29 cellular contexts compared by ENCODE assay signal in the genomic region with DNA sequence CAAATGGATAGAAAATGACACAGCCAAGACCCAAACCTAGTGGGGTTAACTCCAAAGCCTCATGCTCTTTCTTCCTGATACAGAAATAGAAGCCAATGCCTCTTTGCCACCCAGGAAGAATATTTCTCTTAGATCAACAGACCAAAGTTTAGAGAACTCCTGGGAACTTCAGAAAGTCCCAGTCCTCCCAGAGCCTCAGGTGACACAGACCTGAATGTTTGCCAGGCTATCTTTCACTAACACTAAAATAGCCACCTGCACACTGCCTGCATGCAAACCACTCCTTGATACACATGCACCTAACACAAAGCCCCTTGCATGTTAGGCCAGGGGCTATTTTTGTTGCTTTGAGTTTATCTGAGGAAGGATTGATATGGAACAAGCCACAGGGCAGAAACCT.
"Had no signal": no experiment of that assay in that cellular context is flagged by ENCODE, and none has a peak within 500 bp of the region (broad histone marks: within the 10 kb centered on the region; RNA-seq: fewer than 3 reads in every experiment).

No MANE protein-coding gene starts in this region.

- H2AFZ ChIP-seq: neural progenitor cell had no signal

- ATAC-seq: left cardiac atrium; left lung; lower lobe of right lung; natural killer cell; right cardiac atrium; sciatic nerve; stimulated activated naive B cell treated with anti-CD40 and anti-IgM and Interleukin-4, amounts not matched to agents 10 μg/mL and 1 μg/mL and 100 μg/mL, for 72 hours; stimulated activated naive CD8-positive, alpha-beta T cell treated with anti-CD3 and anti-CD28 coated beads, Interleukin-15, Interleukin-2, amounts not matched to agents 100 U/mL and 50 U/mL, for 24 hours had no signal

- H3K36me3 ChIP-seq: left lung, lower lobe of right lung, neural progenitor cell, ovary, prostate gland, stomach, thyroid gland, transverse colon, upper lobe of left lung had no signal

- H3K4me1 ChIP-seq: left lung, lower lobe of right lung, prostate gland, testis, thyroid gland, upper lobe of left lung had no signal

- DNase-seq: hippocampal formation; kidney glomerular epithelial cell; left cardiac atrium; left lung; lower lobe of right lung; mammary epithelial cell; mesenchymal stem cell; naive B cell; natural killer cell; nephron progenitor cell; ovary; posterior cingulate gyrus; retina; right cardiac atrium; stimulated activated CD4-positive, alpha-beta T cell treated with anti-CD3 and anti-CD28 coated beads, Interleukin-12 subunit alpha, Interleukin-12 subunit beta, amount 100 ng/mL, for 4 hours; stimulated activated CD4-positive, alpha-beta T cell treated with anti-CD3 and anti-CD28 coated beads, Interleukin-15, amount 100 ng/mL, for 24 hours; stimulated activated CD4-positive, alpha-beta T cell treated with anti-CD3 and anti-CD28 coated beads, Interleukin-2, amount 100 ng/mL, for 24 hours; stimulated activated CD4-positive, alpha-beta T cell treated with anti-CD3 and anti-CD28 coated beads, Interleukin-4, amount 100 ng/mL, for 1 hour; stimulated activated naive B cell treated with anti-CD40 and anti-IgM and Interleukin-4, amounts not matched to agents 10 μg/mL and 1 μg/mL and 100 μg/mL, for 72 hours; stimulated activated naive CD8-positive, alpha-beta T cell treated with anti-CD3 and anti-CD28 coated beads, Interleukin-15, Interleukin-2, amounts not matched to agents 100 U/mL and 50 U/mL, for 24 hours; stomach; testis; thyroid gland; transverse colon; upper lobe of left lung had no signal

- H3K9me3 ChIP-seq: left lung, lower lobe of right lung, ovary, prostate gland, stomach, testis, thyroid gland, transverse colon, upper lobe of left lung had no signal

- H3K4me3 ChIP-seq: left lung, lower lobe of right lung, neural progenitor cell, ovary, prostate gland, skin epidermis, stomach, testis, thyroid gland, transverse colon, upper lobe of left lung had no signal

- H3K9ac ChIP-seq: neural progenitor cell had no signal

- H3K27ac ChIP-seq: left lung, lower lobe of right lung, neural progenitor cell, ovary, prostate gland, skin epidermis, stomach, testis, thyroid gland, transverse colon, upper lobe of left lung had no signal

- H3K27me3 ChIP-seq: left lung, neural progenitor cell, ovary, stomach, testis, thyroid gland, transverse colon, upper lobe of left lung had no signal
